28 cellular contexts compared by ENCODE assay signal in genomic region chr6:167465497-167465896, GRCh38.
"Had no signal": no experiment of that assay in that cellular context is flagged by ENCODE, and none has a peak within 500 bp of the region (broad histone marks: within the 10 kb centered on the region; RNA-seq: fewer than 3 reads in every experiment).

No MANE protein-coding gene starts in this region.

- H3K4me1 ChIP-seq: ascending aorta, breast epithelium, colonic mucosa had no signal

- H3K9me3 ChIP-seq: ascending aorta, breast epithelium, colonic mucosa had no signal

- H3K27ac ChIP-seq: ascending aorta, breast epithelium, cardiac muscle cell, colonic mucosa had no signal

- FAIRE-seq: frontal cortex had no signal

- H3K36me3 ChIP-seq: ascending aorta, breast epithelium, cardiac muscle cell, colonic mucosa had no signal

- DNase-seq: activated CD4-positive, alpha-beta memory T cell treated with anti-CD3 and anti-CD28 coated beads, Interleukin-2, amount 10 ng/mL, durations not matched to agents 7 days and 5 days; activated CD4-positive, alpha-beta T cell treated with anti-CD3 and anti-CD28 coated beads for 1 hour; activated CD4-positive, alpha-beta T cell treated with anti-CD3 and anti-CD28 coated beads for 4 hours; activated CD4-positive, alpha-beta T cell treated with anti-CD3 and anti-CD28 coated beads, Interleukin-2, amount 10 ng/mL, durations not matched to agents 7 days and 5 days; activated CD4-positive, alpha-beta T cell treated with anti-CD3 and anti-CD28 coated beads, Interleukin-2, amount 50 U/mL, for 4 hours; activated CD8-positive, alpha-beta memory T cell treated with anti-CD3 and anti-CD28 coated beads, Interleukin-2, amount 50 U/mL, for 48 hours; activated gamma-delta T cell; activated naive CD4-positive, alpha-beta T cell; activated naive CD4-positive, alpha-beta T cell treated with anti-CD3 and anti-CD28 coated beads, Interleukin-2, amount 10 ng/mL, durations not matched to agents 7 days and 5 days; activated naive CD8-positive, alpha-beta T cell treated with anti-CD3 and anti-CD28 coated beads, Interleukin-2, amount 10 ng/mL, durations not matched to agents 7 days and 5 days; activated T-cell treated with anti-CD3 and anti-CD28 coated beads for 4 hours; activated T-cell treated with anti-CD3 and anti-CD28 coated beads, Interleukin-2, amount 50 U/mL, for 24 hours; activated T-cell treated with anti-CD3 and anti-CD28 coated beads, Interleukin-2, amount 50 U/mL, for 72 hours; central memory CD4-positive, alpha-beta T cell; cerebellar nuclear complex; colonic mucosa; effector CD8-positive, alpha-beta T cell; foreskin fibroblast; T-helper 1 cell; T-helper 17 cell had no signal

- H3K27me3 Mint-ChIP-seq: activated CD4-positive, alpha-beta T cell treated with anti-CD3 and anti-CD28 coated beads, Interleukin-2, amount 10 ng/mL, durations not matched to agents 7 days and 5 days; brain had no signal

- H3K4me1 Mint-ChIP-seq: activated CD4-positive, alpha-beta memory T cell treated with anti-CD3 and anti-CD28 coated beads, Interleukin-2, amount 10 ng/mL, durations not matched to agents 7 days and 5 days; activated CD4-positive, alpha-beta T cell treated with anti-CD3 and anti-CD28 coated beads, Interleukin-2, amount 10 ng/mL, durations not matched to agents 7 days and 5 days had no signal

- H3K27me3 ChIP-seq: ascending aorta, breast epithelium, cardiac muscle cell, colonic mucosa had no signal

- H3K4me3 Mint-ChIP-seq: activated CD4-positive, alpha-beta memory T cell treated with anti-CD3 and anti-CD28 coated beads, Interleukin-2, amount 10 ng/mL, durations not matched to agents 7 days and 5 days; activated CD4-positive, alpha-beta T cell treated with anti-CD3 and anti-CD28 coated beads, Interleukin-2, amount 10 ng/mL, durations not matched to agents 7 days and 5 days; activated naive CD4-positive, alpha-beta T cell treated with anti-CD3 and anti-CD28 coated beads, Interleukin-2, amount 10 ng/mL, durations not matched to agents 7 days and 5 days; activated naive CD8-positive, alpha-beta T cell treated with anti-CD3 and anti-CD28 coated beads, Interleukin-2, amount 10 ng/mL, durations not matched to agents 7 days and 5 days; activated T-cell treated with anti-CD3 and anti-CD28 coated beads, Interleukin-2, amount 50 U/mL, for 24 hours; activated T-cell treated with anti-CD3 and anti-CD28 coated beads, Interleukin-2, amount 50 U/mL, for 72 hours; brain; T-helper 17 cell; T-helper 2 cell treated with Interferon-gamma antibody and Interleukin-4, amounts not matched to agents 5 μg/mL and 100 μg/mL, for 36 hours had no signal

- H3K36me3 Mint-ChIP-seq: activated naive CD4-positive, alpha-beta T cell treated with anti-CD3 and anti-CD28 coated beads, Interleukin-2, amount 10 ng/mL, durations not matched to agents 7 days and 5 days; activated naive CD4-positive, alpha-beta T cell treated with anti-CD3 and anti-CD28 coated beads, Interleukin-2, amount 50 U/mL, for 72 hours; activated naive CD8-positive, alpha-beta T cell treated with anti-CD3 and anti-CD28 coated beads, Interleukin-2, amount 10 ng/mL, durations not matched to agents 7 days and 5 days; brain had no signal

- H3K27ac Mint-ChIP-seq: activated CD4-positive, alpha-beta memory T cell treated with anti-CD3 and anti-CD28 coated beads, Interleukin-2, amount 10 ng/mL, durations not matched to agents 7 days and 5 days; activated CD4-positive, alpha-beta T cell treated with anti-CD3 and anti-CD28 coated beads, Interleukin-2, amount 10 ng/mL, durations not matched to agents 7 days and 5 days; activated naive CD4-positive, alpha-beta T cell treated with anti-CD3 and anti-CD28 coated beads, Interleukin-2, amount 10 ng/mL, durations not matched to agents 7 days and 5 days; activated naive CD4-positive, alpha-beta T cell treated with anti-CD3 and anti-CD28 coated beads, Interleukin-2, amount 50 U/mL, for 72 hours; activated naive CD8-positive, alpha-beta T cell treated with anti-CD3 and anti-CD28 coated beads, Interleukin-2, amount 10 ng/mL, durations not matched to agents 7 days and 5 days; activated T-cell treated with anti-CD3 and anti-CD28 coated beads, Interleukin-2, amount 50 U/mL, for 24 hours; activated T-cell treated with anti-CD3 and anti-CD28 coated beads, Interleukin-2, amount 50 U/mL, for 72 hours; T-helper 17 cell; T-helper 2 cell treated with Interferon-gamma antibody and Interleukin-4, amounts not matched to agents 5 μg/mL and 100 μg/mL, for 36 hours had no signal

- ATAC-seq: activated naive CD4-positive, alpha-beta T cell treated with anti-CD3 and anti-CD28 coated beads, Interleukin-2, amount 50 U/mL, for 72 hours; activated T-cell treated with anti-CD3 and anti-CD28 coated beads, Interleukin-2, amount 50 U/mL, for 72 hours; esophagus mucosa; T-helper 17 cell had no signal

- H3K4me3 ChIP-seq: ascending aorta, breast epithelium, cardiac muscle cell, colonic mucosa had no signal

- H3K9me3 Mint-ChIP-seq: activated CD4-positive, alpha-beta memory T cell treated with anti-CD3 and anti-CD28 coated beads, Interleukin-2, amount 10 ng/mL, durations not matched to agents 7 days and 5 days; activated CD4-positive, alpha-beta T cell treated with anti-CD3 and anti-CD28 coated beads, Interleukin-2, amount 10 ng/mL, durations not matched to agents 7 days and 5 days; activated naive CD4-positive, alpha-beta T cell treated with anti-CD3 and anti-CD28 coated beads, Interleukin-2, amount 10 ng/mL, durations not matched to agents 7 days and 5 days; activated naive CD4-positive, alpha-beta T cell treated with anti-CD3 and anti-CD28 coated beads, Interleukin-2, amount 50 U/mL, for 72 hours; activated naive CD8-positive, alpha-beta T cell treated with anti-CD3 and anti-CD28 coated beads, Interleukin-2, amount 10 ng/mL, durations not matched to agents 7 days and 5 days; activated T-cell treated with anti-CD3 and anti-CD28 coated beads, Interleukin-2, amount 50 U/mL, for 24 hours; activated T-cell treated with anti-CD3 and anti-CD28 coated beads, Interleukin-2, amount 50 U/mL, for 72 hours; T-helper 2 cell treated with Interferon-gamma antibody and Interleukin-4, amounts not matched to agents 5 μg/mL and 100 μg/mL, for 36 hours had no signal
